7 cellular contexts compared by ENCODE assay signal in the genomic region with DNA sequence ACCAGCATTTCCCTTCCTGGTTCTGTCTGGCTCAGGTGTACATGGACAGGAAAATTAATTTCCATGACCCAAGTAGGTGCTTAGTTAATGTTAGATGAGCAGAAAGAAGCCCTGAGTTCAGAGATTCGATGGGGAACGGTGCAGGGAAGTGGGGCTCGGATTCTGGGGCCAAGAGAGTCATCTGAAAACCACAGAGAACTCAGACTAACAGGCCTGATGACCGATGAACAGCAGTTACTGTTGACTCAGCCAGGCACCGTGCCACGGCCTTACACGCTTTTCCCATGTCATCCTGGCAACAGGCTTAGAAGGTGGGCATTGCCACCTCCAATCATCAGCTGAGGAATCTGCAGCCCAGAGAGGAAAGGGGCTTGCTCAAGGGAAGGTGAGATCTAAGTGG. TPM values are rescaled to one million over a fixed set of nuclear protein-coding genes. Genes with fewer than 3 reads are reported as not detected.
DNase-seq lines count a peak whose midpoint lies in the region; FAIRE-seq and TF ChIP-seq lines count a peak whose summit lies in the region.
"Not testable (repeated sequence)": the region's sequence is repeated elsewhere in the genome, so short reads cannot be mapped to it uniquely, and the experiment has no call there.

No MANE protein-coding gene starts in this region.

- peak; percentile 100 for DNase-seq in DMS79 treated with DMSO at 0.1 percent for 48 hours (lab: John Stamatoyannopoulos, UW)
- DNase-seq in LHCN-M2 (ENCODE audit: low read depth): peak; percentile 95
- DNase-seq in RCC 7860 (ENCODE audit: low spot score): peak; percentile 85
- DNase-seq in adipocyte (ENCODE audit: low read depth): not testable (repeated sequence)
- DNase-seq in epithelial cell of esophagus (ENCODE audit: low read depth): peak; percentile 100
- peak; percentile 76 for DNase-seq in kidney tubule cell (ENCODE audit: low spot score)
- peak; percentile 41 for DNase-seq in renal cortical epithelial cell (ENCODE audit: low read depth)

- not testable (repeated sequence) for H3K4me3 ChIP-seq in adipocyte (ENCODE audit: low read length); epithelial cell of esophagus (ENCODE audit: low read length)

- H3K27me3 ChIP-seq in adipocyte (replicated peaks; ENCODE audit: control insufficient read depth, insufficient read depth, low read length): not testable (repeated sequence)

- not testable (repeated sequence) for H3K4me1 ChIP-seq in adipocyte (ENCODE audit: control insufficient read depth, insufficient read depth, low read length)

- not testable (repeated sequence) for H3K9me3 ChIP-seq in adipocyte (ENCODE audit: control insufficient read depth, low read length)

- H3K36me3 ChIP-seq in adipocyte (ENCODE audit: control insufficient read depth, insufficient read depth, low read length, severe bottlenecking): peaks cover 32% of the 10 kb centered on the region

- TF ChIP-seq CTCF in epithelial cell of esophagus (IDR thresholded peaks at IDR 0.05; ENCODE audit: insufficient read depth, low read depth, low read length, missing control alignments): not testable (repeated sequence)

- peak; percentile 81 for FAIRE-seq in RCC 7860 (lab: Jason Lieb, UNC)

- peak overlapping the region; percentile 12 for H3K9ac ChIP-seq in adipocyte (ENCODE audit: low read length)

RNA-seq across cellular contexts. Expression of gene NBPF1, which starts 10.0 kb away (rescaled TPM):
- total RNA-seq in LHCN-M2 (2014; rRNA removed) (23.0 and 24.9 TPM in 2 replicates), renal cortical epithelial cell (8.3 and 41.8 TPM in 2 replicates)
- 11.4 TPM for polyA plus RNA-seq in LHCN-M2 (2012)

RNA-seq across cellular contexts. Expression of gene RNU1-3, which starts 43.4 kb away (rescaled TPM):
- total RNA-seq in LHCN-M2 (2014; rRNA removed): under 0.01 TPM in 1 of 2 replicates, not detected in the other
- polyA plus RNA-seq in LHCN-M2 (2012): 19.4 TPM
- total RNA-seq in renal cortical epithelial cell: under 0.01 TPM in 2 replicates
